24 cellular contexts compared by ENCODE assay signal in genomic region chr3:19342428-19342827, GRCh38.
"Had no signal": no experiment of that assay in that cellular context is flagged by ENCODE, and none has a peak within 500 bp of the region (broad histone marks: within the 10 kb centered on the region; RNA-seq: fewer than 3 reads in every experiment).

No MANE protein-coding gene starts in this region.

- H3K27ac ChIP-seq: brain microvascular endothelial cell, dorsolateral prefrontal cortex, epithelial cell of prostate, prostate gland, right atrium auricular region, tibial nerve had no signal

- H3K27ac Mint-ChIP-seq: activated CD4-positive, alpha-beta memory T cell treated with anti-CD3 and anti-CD28 coated beads, Interleukin-2, amount 10 ng/mL, durations not matched to agents 7 days and 5 days; activated naive CD8-positive, alpha-beta T cell treated with anti-CD3 and anti-CD28 coated beads, Interleukin-2, amount 10 ng/mL, durations not matched to agents 7 days and 5 days; activated T-helper 17 cell treated with anti-CD3 and anti-CD28 coated beads, Interleukin-2, amount 50 U/mL, for 72 hours; endodermal cell; stimulated activated naive CD8-positive, alpha-beta T cell treated with anti-CD3 and anti-CD28 coated beads, Interleukin-15, Interleukin-2, amounts not matched to agents 100 ng/mL and 50 ng/mL, for 24 hours had no signal

- DNase-seq: activated CD4-positive, alpha-beta memory T cell treated with anti-CD3 and anti-CD28 coated beads, Interleukin-2, amount 10 ng/mL, durations not matched to agents 7 days and 5 days; activated CD4-positive, alpha-beta T cell treated with anti-CD3 and anti-CD28 coated beads for 4 hours; activated naive CD4-positive, alpha-beta T cell; activated naive CD8-positive, alpha-beta T cell treated with anti-CD3 and anti-CD28 coated beads, Interleukin-2, amount 10 ng/mL, durations not matched to agents 7 days and 5 days; activated T-cell treated with anti-CD3 and anti-CD28 coated beads, Interleukin-2, amount 50 U/mL, for 1 hour; brain microvascular endothelial cell; central memory CD4-positive, alpha-beta T cell; dorsolateral prefrontal cortex; endodermal cell; foreskin fibroblast; hippocampal formation; stimulated activated CD4-positive, alpha-beta T cell treated with anti-CD3 and anti-CD28 coated beads, Interleukin-12 subunit alpha, Interleukin-12 subunit beta, amount 100 ng/mL, for 4 hours; stimulated activated CD4-positive, alpha-beta T cell treated with anti-CD3 and anti-CD28 coated beads, Interleukin-1b, Interleukin-23, amount 100 ng/mL, for 48 hours; stimulated activated CD8-positive, alpha-beta memory T cell treated with anti-CD3 and anti-CD28 coated beads, Interleukin-4, amount 100 ng/mL, for 48 hours had no signal

- H3K4me1 Mint-ChIP-seq: activated CD4-positive, alpha-beta memory T cell treated with anti-CD3 and anti-CD28 coated beads, Interleukin-2, amount 10 ng/mL, durations not matched to agents 7 days and 5 days; activated T-helper 17 cell treated with anti-CD3 and anti-CD28 coated beads, Interleukin-2, amount 50 U/mL, for 72 hours; endodermal cell had no signal

- H3K27me3 ChIP-seq: brain microvascular endothelial cell, right atrium auricular region, tibial nerve had no signal

- ATAC-seq: activated T-helper 17 cell treated with anti-CD3 and anti-CD28 coated beads, Interleukin-2, amount 50 U/mL, for 72 hours; left lobe of liver had no signal

- H3K27me3 Mint-ChIP-seq: activated CD4-positive, alpha-beta memory T cell treated with anti-CD3 and anti-CD28 coated beads, Interleukin-2, amount 10 ng/mL, durations not matched to agents 7 days and 5 days; stimulated activated naive CD8-positive, alpha-beta T cell treated with anti-CD3 and anti-CD28 coated beads, Interleukin-15, Interleukin-2, amounts not matched to agents 100 ng/mL and 50 ng/mL, for 24 hours had no signal

- H3K36me3 ChIP-seq: brain microvascular endothelial cell, prostate gland, right atrium auricular region, tibial nerve had no signal

- H3K4me3 ChIP-seq: dorsolateral prefrontal cortex, prostate gland, right atrium auricular region, tibial nerve had no signal

- FAIRE-seq: colon, urothelium cell line had no signal

- H3K36me3 Mint-ChIP-seq: activated naive CD8-positive, alpha-beta T cell treated with anti-CD3 and anti-CD28 coated beads, Interleukin-2, amount 10 ng/mL, durations not matched to agents 7 days and 5 days had no signal

- H3K4me3 Mint-ChIP-seq: activated CD4-positive, alpha-beta memory T cell treated with anti-CD3 and anti-CD28 coated beads, Interleukin-2, amount 10 ng/mL, durations not matched to agents 7 days and 5 days; activated naive CD8-positive, alpha-beta T cell treated with anti-CD3 and anti-CD28 coated beads, Interleukin-2, amount 10 ng/mL, durations not matched to agents 7 days and 5 days; activated T-helper 17 cell treated with anti-CD3 and anti-CD28 coated beads, Interleukin-2, amount 50 U/mL, for 72 hours; endodermal cell; neural crest cell; stimulated activated naive CD8-positive, alpha-beta T cell treated with anti-CD3 and anti-CD28 coated beads, Interleukin-15, Interleukin-2, amounts not matched to agents 100 ng/mL and 50 ng/mL, for 24 hours had no signal

- H3K4me1 ChIP-seq: prostate gland, right atrium auricular region had no signal

- H3K9me3 ChIP-seq: prostate gland, tibial nerve had no signal

- H3K9me3 Mint-ChIP-seq: activated CD4-positive, alpha-beta memory T cell treated with anti-CD3 and anti-CD28 coated beads, Interleukin-2, amount 10 ng/mL, durations not matched to agents 7 days and 5 days; activated naive CD8-positive, alpha-beta T cell treated with anti-CD3 and anti-CD28 coated beads, Interleukin-2, amount 10 ng/mL, durations not matched to agents 7 days and 5 days; activated T-helper 17 cell treated with anti-CD3 and anti-CD28 coated beads, Interleukin-2, amount 50 U/mL, for 72 hours; endodermal cell; neural crest cell; stimulated activated naive CD8-positive, alpha-beta T cell treated with anti-CD3 and anti-CD28 coated beads, Interleukin-15, Interleukin-2, amounts not matched to agents 100 ng/mL and 50 ng/mL, for 24 hours had no signal
